In genomic region chr21:36134820-36135390, GRCh38 we compare ENCODE assay signal across 8 cellular contexts. TPM values are rescaled to one million over a fixed set of nuclear protein-coding genes. Genes with fewer than 3 reads are reported as not detected.
DNase-seq lines count a peak whose midpoint lies in the region; ATAC-seq and TF ChIP-seq lines count a peak whose summit lies in the region.

Gene CBR3 (plus strand): TSS chr21:36135079. CDS start chr21:36135193, 114 bp downstream.

- H3K27me3 Mint-ChIP-seq in natural killer cell treated with Interleukin-12 subunit alpha and Interleukin-12 subunit beta and Interleukin-15 and Interleukin-18, amount 100 ng/mL, for 72 hours: no peaks in the 10 kb centered on the region

- peak; percentile 88 for DNase-seq in GM03348 (ENCODE audit: low spot score)
- peak; percentile 47 for DNase-seq in NCI-H345 (lab: John Stamatoyannopoulos, UW)
- peak; percentile 24 for DNase-seq in activated T-helper 1 cell treated with Interleukin-2 at 50 U/mL for 16 hours (ENCODE audit: low read depth)
- peak; percentile 37 for DNase-seq in fibroblast of mammary gland (ENCODE audit: low read depth)
- DNase-seq in natural killer cell treated with Interleukin-12 subunit alpha and Interleukin-12 subunit beta and Interleukin-15 and Interleukin-18, amount 100 ng/mL, for 72 hours (ENCODE audit: low spot score): peak; percentile 68
- DNase-seq in tibial artery: peak; percentile 80 to 88

- H3K27ac ChIP-seq in tibial artery: peak within 1 kb of the TSS; percentile 92 to 98

- H3K4me3 Mint-ChIP-seq in natural killer cell treated with Interleukin-12 subunit alpha and Interleukin-12 subunit beta and Interleukin-15 and Interleukin-18, amount 100 ng/mL, for 72 hours: peak within 1 kb of the TSS; percentile 86

- H3K27me3 ChIP-seq in tibial artery: no peaks in the 10 kb centered on the region

- intact Hi-C loops in tibial artery (cut with DNase I; ENCODE audit: low total_unique reads): no loop called here

- H3K4me1 Mint-ChIP-seq in natural killer cell treated with Interleukin-12 subunit alpha and Interleukin-12 subunit beta and Interleukin-15 and Interleukin-18, amount 100 ng/mL, for 72 hours (ENCODE audit: low read depth in 2 of 2): peaks cover 17 to 21% of the 10 kb centered on the region in 2 donors

- no peaks in the 10 kb centered on the region for H3K36me3 Mint-ChIP-seq in natural killer cell treated with Interleukin-12 subunit alpha and Interleukin-12 subunit beta and Interleukin-15 and Interleukin-18, amount 100 ng/mL, for 72 hours

- H3K4me3 ChIP-seq in fibroblast of mammary gland (ENCODE audit: control insufficient read depth, low read depth, low read length): peak within 1 kb of the TSS; percentile 50
- H3K4me3 ChIP-seq in tibial artery: peak within 1 kb of the TSS; percentile 81 to 98

- no peaks in the 10 kb centered on the region for H3K9me3 Mint-ChIP-seq in natural killer cell treated with Interleukin-12 subunit alpha and Interleukin-12 subunit beta and Interleukin-15 and Interleukin-18, amount 100 ng/mL, for 72 hours

- ATAC-seq in natural killer cell treated with Interleukin-12 subunit alpha and Interleukin-12 subunit beta and Interleukin-15 and Interleukin-18, amount 100 ng/mL, for 72 hours: peak; percentile 54 to 66
- ATAC-seq in HG03045 (IDR thresholded peaks at IDR 0.05; ENCODE audit: unreplicated experiment) (no peak), GM21619 (IDR thresholded peaks at IDR 0.05; ENCODE audit: unreplicated experiment) (no peak)

- H3K27ac Mint-ChIP-seq in natural killer cell treated with Interleukin-12 subunit alpha and Interleukin-12 subunit beta and Interleukin-15 and Interleukin-18, amount 100 ng/mL, for 72 hours: peak within 1 kb of the TSS; percentile 59 to 87

- peaks cover 0 to 31% (median 15%) of the 10 kb centered on the region in 4 donors for H3K4me1 ChIP-seq in tibial artery

- TF ChIP-seq CTCF in fibroblast of mammary gland (conservative IDR thresholded peaks at IDR 0.05; ENCODE audit: control insufficient read depth, insufficient read depth, low read depth, low read length) (no peak), tibial artery (IDR thresholded peaks at IDR 0.05) (no peak)

- H3K36me3 ChIP-seq in tibial artery: peaks cover 0 to 12% (median 8%) of the 10 kb centered on the region in 3 donors

- no peaks in the 10 kb centered on the region for H3K9me3 ChIP-seq in tibial artery

RNA-seq across cellular contexts. Expression of gene CBR3, which starts in this region (rescaled TPM):
- total RNA-seq in natural killer cell treated with Interleukin-12 subunit alpha and Interleukin-12 subunit beta and Interleukin-15 and Interleukin-18, amount 100 ng/mL, for 72 hours: 1 to 10 TPM; 4.5 to 6.5 TPM

Comparison
In these comparisons a context has a peak if more than half of its experiments do, and no peak if none do; other contexts are left out.
1. DNase-seq: peak in every context shown above with its lines; median percentile 88 in GM03348; 84 in tibial artery; 68 in natural killer cell treated with Interleukin-12 subunit alpha and Interleukin-12 subunit beta and Interleukin-15 and Interleukin-18, amount 100 ng/mL, for 72 hours; 47 in NCI-H345; 37 in fibroblast of mammary gland; 24 in activated T-helper 1 cell treated with Interleukin-2 at 50 U/mL for 16 hours.
2. ATAC-seq: peak in natural killer cell treated with Interleukin-12 subunit alpha and Interleukin-12 subunit beta and Interleukin-15 and Interleukin-18, amount 100 ng/mL, for 72 hours (2 of 2); none in HG03045 (single experiment) and GM21619 (single experiment).